1 cellular context compared by ENCODE assay signal in genomic region chr22:49862408-49862776, GRCh38.
TF ChIP-seq lines count a peak whose summit lies in the region.

No MANE protein-coding gene starts in this region.

TF ChIP-seq in H1, 55 proteins besides CTCF, POLR2A, EP300 and RAD21:
- TF ChIP-seq TCF12 (IDR thresholded peaks at IDR 0.05; ENCODE audit: low read depth, low read length), result no peak
- TF ChIP-seq HDAC2 (IDR thresholded peaks at IDR 0.05; ENCODE audit: borderline replicate concordance in 1 of 2, low read depth in 2 of 2, low read length in 2 of 2), result no peak
- TF ChIP-seq ATF3 (IDR thresholded peaks at IDR 0.05; ENCODE audit: insufficient read depth, low read depth, low read length), result no peak
- TF ChIP-seq BCL11A (IDR thresholded peaks at IDR 0.05; ENCODE audit: low read depth in 2 of 2, low read length in 2 of 2), result no peak
- TF ChIP-seq, protein P1, sequence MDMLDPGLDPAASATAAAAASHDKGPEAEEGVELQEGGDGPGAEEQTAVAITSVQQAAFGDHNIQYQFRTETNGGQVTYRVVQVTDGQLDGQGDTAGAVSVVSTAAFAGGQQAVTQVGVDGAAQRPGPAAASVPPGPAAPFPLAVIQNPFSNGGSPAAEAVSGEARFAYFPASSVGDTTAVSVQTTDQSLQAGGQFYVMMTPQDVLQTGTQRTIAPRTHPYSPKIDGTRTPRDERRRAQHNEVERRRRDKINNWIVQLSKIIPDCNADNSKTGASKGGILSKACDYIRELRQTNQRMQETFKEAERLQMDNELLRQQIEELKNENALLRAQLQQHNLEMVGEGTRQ (IDR thresholded peaks at IDR 0.05; ENCODE audit: low read length), result no peak
- no peak for TF ChIP-seq BACH1 (IDR thresholded peaks at IDR 0.05; ENCODE audit: low read length)
- no peak for TF ChIP-seq CBX8 (IDR thresholded peaks at IDR 0.05; ENCODE audit: borderline replicate concordance, low read depth, low read length)
- TF ChIP-seq NANOG (IDR thresholded peaks at IDR 0.05; ENCODE audit: insufficient read depth, low read depth, low read length, poor library complexity, severe bottlenecking), result no peak
- TF ChIP-seq BRCA1 (IDR thresholded peaks at IDR 0.05; ENCODE audit: low read depth, low read length), result no peak
- TF ChIP-seq JUND (IDR thresholded peaks at IDR 0.05; ENCODE audit: low read length), result no peak
- no peak for TF ChIP-seq KDM4A (IDR thresholded peaks at IDR 0.05; ENCODE audit: low read depth, low read length, severe bottlenecking)
- no peak for TF ChIP-seq SP1 (IDR thresholded peaks at IDR 0.05; ENCODE audit: low read depth, low read length)
- TF ChIP-seq RNF2 (IDR thresholded peaks at IDR 0.05; ENCODE audit: borderline replicate concordance, low read depth, low read length, missing control alignments, poor library complexity, severe bottlenecking), result no peak
- TF ChIP-seq TBP (IDR thresholded peaks at IDR 0.05; ENCODE audit: low read depth, low read length), result no peak
- TF ChIP-seq CHD2 (IDR thresholded peaks at IDR 0.05; ENCODE audit: low read length), result no peak
- TF ChIP-seq YY1 (IDR thresholded peaks at IDR 0.05; ENCODE audit: low read depth, low read length), result no peak
- no peak for TF ChIP-seq CEBPB (IDR thresholded peaks at IDR 0.05; ENCODE audit: low read depth, low read length)
- TF ChIP-seq SAP30 (IDR thresholded peaks at IDR 0.05; ENCODE audit: insufficient read depth, insufficient replicate concordance, low read length), result no peak
